Comparison of ENCODE assay signal across 1 cellular context in the genomic region with DNA sequence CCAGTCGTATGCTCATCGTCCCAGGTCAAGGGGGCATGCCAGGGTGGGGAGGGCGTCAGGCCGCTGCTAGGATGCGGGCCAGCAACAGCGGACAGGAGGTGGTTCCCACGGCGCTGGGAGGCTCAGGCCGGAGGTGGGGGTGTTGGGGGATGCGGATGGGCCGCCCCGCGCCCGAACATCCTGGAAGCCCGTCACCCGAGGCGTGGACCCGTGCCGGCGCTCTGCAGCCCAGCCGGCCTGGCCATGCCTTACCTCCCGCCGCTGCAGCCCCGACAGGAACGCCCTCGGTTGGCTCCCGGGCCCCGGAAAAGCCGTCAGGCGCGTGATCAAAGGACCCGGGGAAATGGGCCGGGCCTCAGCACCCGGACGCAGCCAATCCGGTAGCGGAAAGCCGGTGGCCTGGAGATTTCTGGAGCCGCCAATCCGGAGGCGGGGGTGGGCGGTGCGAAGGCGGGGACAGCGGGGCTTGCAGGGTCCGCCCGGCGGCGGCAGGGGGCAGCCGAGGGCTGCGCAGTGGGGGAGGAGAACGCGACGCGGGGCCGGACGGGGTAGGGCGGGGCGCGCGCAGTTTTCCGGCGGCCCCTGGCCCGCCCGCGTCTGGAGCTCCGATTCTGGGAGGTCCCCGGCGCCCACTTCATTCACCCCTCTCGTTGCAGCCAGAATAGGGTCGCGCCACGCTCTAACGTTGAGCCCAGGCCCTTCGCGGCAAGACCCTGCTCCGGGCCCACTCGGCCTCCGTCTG.
A peak's percentile ranks its signal among the peaks of the same experiment; 100 is the strongest.
TF ChIP-seq lines count a peak whose summit lies in the region.

A gene (minus strand): TSS at position 280 of the 742 bp plus-strand sequence. CDS start 1,215 bp downstream, outside the sequence.

TF ChIP-seq in K562, 482 proteins besides CTCF, POLR2A, EP300 and RAD21 (continued from another document and continues in another):
- TF ChIP-seq, protein P1, sequence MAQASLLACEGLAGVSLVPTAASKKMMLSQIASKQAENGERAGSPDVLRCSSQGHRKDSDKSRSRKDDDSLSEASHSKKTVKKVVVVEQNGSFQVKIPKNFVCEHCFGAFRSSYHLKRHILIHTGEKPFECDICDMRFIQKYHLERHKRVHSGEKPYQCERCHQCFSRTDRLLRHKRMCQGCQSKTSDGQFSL (CRISPR knock-in tag; IDR thresholded peaks at IDR 0.05): peak; percentile 79; the same call in 1 of the 2 replicates
- TF ChIP-seq, protein P1 (tag; IDR thresholded peaks at IDR 0.05): peak in 1 of 2 experiments; percentile 83; a peak in 1 of 4 replicates
- TF ChIP-seq, protein P2, sequence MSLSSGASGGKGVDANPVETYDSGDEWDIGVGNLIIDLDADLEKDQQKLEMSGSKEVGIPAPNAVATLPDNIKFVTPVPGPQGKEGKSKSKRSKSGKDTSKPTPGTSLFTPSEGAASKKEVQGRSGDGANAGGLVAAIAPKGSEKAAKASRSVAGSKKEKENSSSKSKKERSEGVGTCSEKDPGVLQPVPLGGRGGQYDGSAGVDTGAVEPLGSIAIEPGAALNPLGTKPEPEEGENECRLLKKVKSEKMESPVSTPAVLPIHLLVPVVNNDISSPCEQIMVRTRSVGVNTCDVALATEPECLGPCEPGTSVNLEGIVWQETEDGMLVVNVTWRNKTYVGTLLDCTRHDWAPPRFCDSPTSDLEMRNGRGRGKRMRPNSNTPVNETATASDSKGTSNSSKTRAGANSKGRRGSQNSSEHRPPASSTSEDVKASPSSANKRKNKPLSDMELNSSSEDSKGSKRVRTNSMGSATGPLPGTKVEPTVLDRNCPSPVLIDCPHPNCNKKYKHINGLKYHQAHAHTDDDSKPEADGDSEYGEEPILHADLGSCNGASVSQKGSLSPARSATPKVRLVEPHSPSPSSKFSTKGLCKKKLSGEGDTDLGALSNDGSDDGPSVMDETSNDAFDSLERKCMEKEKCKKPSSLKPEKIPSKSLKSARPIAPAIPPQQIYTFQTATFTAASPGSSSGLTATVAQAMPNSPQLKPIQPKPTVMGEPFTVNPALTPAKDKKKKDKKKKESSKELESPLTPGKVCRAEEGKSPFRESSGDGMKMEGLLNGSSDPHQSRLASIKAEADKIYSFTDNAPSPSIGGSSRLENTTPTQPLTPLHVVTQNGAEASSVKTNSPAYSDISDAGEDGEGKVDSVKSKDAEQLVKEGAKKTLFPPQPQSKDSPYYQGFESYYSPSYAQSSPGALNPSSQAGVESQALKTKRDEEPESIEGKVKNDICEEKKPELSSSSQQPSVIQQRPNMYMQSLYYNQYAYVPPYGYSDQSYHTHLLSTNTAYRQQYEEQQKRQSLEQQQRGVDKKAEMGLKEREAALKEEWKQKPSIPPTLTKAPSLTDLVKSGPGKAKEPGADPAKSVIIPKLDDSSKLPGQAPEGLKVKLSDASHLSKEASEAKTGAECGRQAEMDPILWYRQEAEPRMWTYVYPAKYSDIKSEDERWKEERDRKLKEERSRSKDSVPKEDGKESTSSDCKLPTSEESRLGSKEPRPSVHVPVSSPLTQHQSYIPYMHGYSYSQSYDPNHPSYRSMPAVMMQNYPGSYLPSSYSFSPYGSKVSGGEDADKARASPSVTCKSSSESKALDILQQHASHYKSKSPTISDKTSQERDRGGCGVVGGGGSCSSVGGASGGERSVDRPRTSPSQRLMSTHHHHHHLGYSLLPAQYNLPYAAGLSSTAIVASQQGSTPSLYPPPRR (CRISPR knock-in tag; IDR thresholded peaks at IDR 0.05; ENCODE audit: borderline replicate concordance): no peak
- no peak for TF ChIP-seq SMAD1 (IDR thresholded peaks at IDR 0.05; ENCODE audit: low read depth, low read length, partially characterized antibody)
- no peak for TF ChIP-seq ZNF79 (CRISPR knock-in tag; IDR thresholded peaks at IDR 0.05; ENCODE audit: low read depth)
- no peak for TF ChIP-seq ZNF347 (CRISPR knock-in tag; IDR thresholded peaks at IDR 0.05; ENCODE audit: low read depth)
- TF ChIP-seq ZNF57 (CRISPR knock-in tag; IDR thresholded peaks at IDR 0.05): no peak
- peak; percentile 76 for TF ChIP-seq PRPF4 (IDR thresholded peaks at IDR 0.05; ENCODE audit: insufficient read depth, low read depth, low read length, poor library complexity, severe bottlenecking)
- TF ChIP-seq HDAC8 (tag; IDR thresholded peaks at IDR 0.05): 0 out of 2 replicates have a peak, but pooled peaks have one; percentile 26
- TF ChIP-seq, protein P3, sequence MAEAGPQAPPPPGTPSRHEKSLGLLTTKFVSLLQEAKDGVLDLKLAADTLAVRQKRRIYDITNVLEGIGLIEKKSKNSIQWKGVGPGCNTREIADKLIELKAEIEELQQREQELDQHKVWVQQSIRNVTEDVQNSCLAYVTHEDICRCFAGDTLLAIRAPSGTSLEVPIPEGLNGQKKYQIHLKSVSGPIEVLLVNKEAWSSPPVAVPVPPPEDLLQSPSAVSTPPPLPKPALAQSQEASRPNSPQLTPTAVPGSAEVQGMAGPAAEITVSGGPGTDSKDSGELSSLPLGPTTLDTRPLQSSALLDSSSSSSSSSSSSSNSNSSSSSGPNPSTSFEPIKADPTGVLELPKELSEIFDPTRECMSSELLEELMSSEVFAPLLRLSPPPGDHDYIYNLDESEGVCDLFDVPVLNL (CRISPR knock-in tag; IDR thresholded peaks at IDR 0.05; ENCODE audit: low read depth): no peak
- TF ChIP-seq, protein P4, sequence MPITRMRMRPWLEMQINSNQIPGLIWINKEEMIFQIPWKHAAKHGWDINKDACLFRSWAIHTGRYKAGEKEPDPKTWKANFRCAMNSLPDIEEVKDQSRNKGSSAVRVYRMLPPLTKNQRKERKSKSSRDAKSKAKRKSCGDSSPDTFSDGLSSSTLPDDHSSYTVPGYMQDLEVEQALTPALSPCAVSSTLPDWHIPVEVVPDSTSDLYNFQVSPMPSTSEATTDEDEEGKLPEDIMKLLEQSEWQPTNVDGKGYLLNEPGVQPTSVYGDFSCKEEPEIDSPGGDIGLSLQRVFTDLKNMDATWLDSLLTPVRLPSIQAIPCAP (CRISPR knock-in tag; IDR thresholded peaks at IDR 0.05; ENCODE audit: borderline replicate concordance): no peak
- TF ChIP-seq ZFP1 (CRISPR knock-in tag; IDR thresholded peaks at IDR 0.05): no peak
- TF ChIP-seq HNRNPLL (IDR thresholded peaks at IDR 0.05; ENCODE audit: low read depth, low read length, poor library complexity, severe bottlenecking): peak; percentile 76
- peak; percentile 14 for TF ChIP-seq BRD9 (IDR thresholded peaks at IDR 0.05; ENCODE audit: low read depth, partially characterized antibody)
- TF ChIP-seq MAFG (tag; conservative IDR thresholded peaks at IDR 0.05): no peak
- TF ChIP-seq ELF2 (CRISPR knock-in tag; IDR thresholded peaks at IDR 0.05): 0 out of 2 replicates have a peak, but pooled peaks have one; percentile 41
- TF ChIP-seq, protein P5, sequence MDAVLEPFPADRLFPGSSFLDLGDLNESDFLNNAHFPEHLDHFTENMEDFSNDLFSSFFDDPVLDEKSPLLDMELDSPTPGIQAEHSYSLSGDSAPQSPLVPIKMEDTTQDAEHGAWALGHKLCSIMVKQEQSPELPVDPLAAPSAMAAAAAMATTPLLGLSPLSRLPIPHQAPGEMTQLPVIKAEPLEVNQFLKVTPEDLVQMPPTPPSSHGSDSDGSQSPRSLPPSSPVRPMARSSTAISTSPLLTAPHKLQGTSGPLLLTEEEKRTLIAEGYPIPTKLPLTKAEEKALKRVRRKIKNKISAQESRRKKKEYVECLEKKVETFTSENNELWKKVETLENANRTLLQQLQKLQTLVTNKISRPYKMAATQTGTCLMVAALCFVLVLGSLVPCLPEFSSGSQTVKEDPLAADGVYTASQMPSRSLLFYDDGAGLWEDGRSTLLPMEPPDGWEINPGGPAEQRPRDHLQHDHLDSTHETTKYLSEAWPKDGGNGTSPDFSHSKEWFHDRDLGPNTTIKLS (IDR thresholded peaks at IDR 0.05; ENCODE audit: borderline replicate concordance, low read depth): 0 out of 2 replicates have a peak, but pooled peaks have one; percentile 18
- no peak for TF ChIP-seq ARNT (IDR thresholded peaks at IDR 0.05)
- no peak for TF ChIP-seq NCOA2 (IDR thresholded peaks at IDR 0.05; ENCODE audit: partially characterized antibody in 2 of 2)
- peak; percentile 66 for TF ChIP-seq CBX1 (IDR thresholded peaks at IDR 0.05; ENCODE audit: low read depth)
- TF ChIP-seq ZNF212 (CRISPR knock-in tag; IDR thresholded peaks at IDR 0.05): no peak
- TF ChIP-seq CAMTA2 (CRISPR knock-in tag; conservative IDR thresholded peaks at IDR 0.05): no peak
- TF ChIP-seq, protein P6, sequence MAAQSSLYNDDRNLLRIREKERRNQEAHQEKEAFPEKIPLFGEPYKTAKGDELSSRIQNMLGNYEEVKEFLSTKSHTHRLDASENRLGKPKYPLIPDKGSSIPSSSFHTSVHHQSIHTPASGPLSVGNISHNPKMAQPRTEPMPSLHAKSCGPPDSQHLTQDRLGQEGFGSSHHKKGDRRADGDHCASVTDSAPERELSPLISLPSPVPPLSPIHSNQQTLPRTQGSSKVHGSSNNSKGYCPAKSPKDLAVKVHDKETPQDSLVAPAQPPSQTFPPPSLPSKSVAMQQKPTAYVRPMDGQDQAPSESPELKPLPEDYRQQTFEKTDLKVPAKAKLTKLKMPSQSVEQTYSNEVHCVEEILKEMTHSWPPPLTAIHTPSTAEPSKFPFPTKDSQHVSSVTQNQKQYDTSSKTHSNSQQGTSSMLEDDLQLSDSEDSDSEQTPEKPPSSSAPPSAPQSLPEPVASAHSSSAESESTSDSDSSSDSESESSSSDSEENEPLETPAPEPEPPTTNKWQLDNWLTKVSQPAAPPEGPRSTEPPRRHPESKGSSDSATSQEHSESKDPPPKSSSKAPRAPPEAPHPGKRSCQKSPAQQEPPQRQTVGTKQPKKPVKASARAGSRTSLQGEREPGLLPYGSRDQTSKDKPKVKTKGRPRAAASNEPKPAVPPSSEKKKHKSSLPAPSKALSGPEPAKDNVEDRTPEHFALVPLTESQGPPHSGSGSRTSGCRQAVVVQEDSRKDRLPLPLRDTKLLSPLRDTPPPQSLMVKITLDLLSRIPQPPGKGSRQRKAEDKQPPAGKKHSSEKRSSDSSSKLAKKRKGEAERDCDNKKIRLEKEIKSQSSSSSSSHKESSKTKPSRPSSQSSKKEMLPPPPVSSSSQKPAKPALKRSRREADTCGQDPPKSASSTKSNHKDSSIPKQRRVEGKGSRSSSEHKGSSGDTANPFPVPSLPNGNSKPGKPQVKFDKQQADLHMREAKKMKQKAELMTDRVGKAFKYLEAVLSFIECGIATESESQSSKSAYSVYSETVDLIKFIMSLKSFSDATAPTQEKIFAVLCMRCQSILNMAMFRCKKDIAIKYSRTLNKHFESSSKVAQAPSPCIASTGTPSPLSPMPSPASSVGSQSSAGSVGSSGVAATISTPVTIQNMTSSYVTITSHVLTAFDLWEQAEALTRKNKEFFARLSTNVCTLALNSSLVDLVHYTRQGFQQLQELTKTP (IDR thresholded peaks at IDR 0.05; ENCODE audit: low read depth in 1 of 2, partially characterized antibody in 2 of 2): peak in 1 of 2 experiments; percentile 53
- peak; percentile 51; the same call in 1 of the 2 replicates for TF ChIP-seq PML (IDR thresholded peaks at IDR 0.05; ENCODE audit: low read length)
- peak; percentile 88 for TF ChIP-seq TOE1 (IDR thresholded peaks at IDR 0.05; ENCODE audit: borderline replicate concordance)
- TF ChIP-seq TOE1 (CRISPR knock-in tag; IDR thresholded peaks at IDR 0.05; ENCODE audit: borderline replicate concordance, low read depth): no peak; the same call in 1 of the 2 replicates
- TF ChIP-seq, protein P7, sequence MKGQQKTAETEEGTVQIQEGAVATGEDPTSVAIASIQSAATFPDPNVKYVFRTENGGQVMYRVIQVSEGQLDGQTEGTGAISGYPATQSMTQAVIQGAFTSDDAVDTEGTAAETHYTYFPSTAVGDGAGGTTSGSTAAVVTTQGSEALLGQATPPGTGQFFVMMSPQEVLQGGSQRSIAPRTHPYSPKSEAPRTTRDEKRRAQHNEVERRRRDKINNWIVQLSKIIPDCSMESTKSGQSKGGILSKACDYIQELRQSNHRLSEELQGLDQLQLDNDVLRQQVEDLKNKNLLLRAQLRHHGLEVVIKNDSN (CRISPR knock-in tag; IDR thresholded peaks at IDR 0.05): peak; percentile 83
- 0 out of 2 replicates have a peak, but pooled peaks have one; percentile 12 for TF ChIP-seq FOXP1 (CRISPR knock-in tag; IDR thresholded peaks at IDR 0.05)
- no peak for TF ChIP-seq PTTG1 (tag; IDR thresholded peaks at IDR 0.05; ENCODE audit: low read depth)
- TF ChIP-seq ZNF431 (CRISPR knock-in tag; IDR thresholded peaks at IDR 0.05): no peak
- TF ChIP-seq HNRNPK (IDR thresholded peaks at IDR 0.05; ENCODE audit: low read depth, low read length, poor library complexity, severe bottlenecking): peak; percentile 72
- no peak for TF ChIP-seq XRCC3 (IDR thresholded peaks at IDR 0.05)
- TF ChIP-seq EWSR1 (IDR thresholded peaks at IDR 0.05; ENCODE audit: borderline replicate concordance, low read depth, partially characterized antibody): no peak
- no peak for TF ChIP-seq MEF2A (IDR thresholded peaks at IDR 0.05; ENCODE audit: control insufficient read depth, low read depth, low read length)
- no peak for TF ChIP-seq ZNF140 (CRISPR knock-in tag; IDR thresholded peaks at IDR 0.05)
- no peak for TF ChIP-seq ZNF354B (CRISPR knock-in tag; IDR thresholded peaks at IDR 0.05)
- TF ChIP-seq, protein P8, sequence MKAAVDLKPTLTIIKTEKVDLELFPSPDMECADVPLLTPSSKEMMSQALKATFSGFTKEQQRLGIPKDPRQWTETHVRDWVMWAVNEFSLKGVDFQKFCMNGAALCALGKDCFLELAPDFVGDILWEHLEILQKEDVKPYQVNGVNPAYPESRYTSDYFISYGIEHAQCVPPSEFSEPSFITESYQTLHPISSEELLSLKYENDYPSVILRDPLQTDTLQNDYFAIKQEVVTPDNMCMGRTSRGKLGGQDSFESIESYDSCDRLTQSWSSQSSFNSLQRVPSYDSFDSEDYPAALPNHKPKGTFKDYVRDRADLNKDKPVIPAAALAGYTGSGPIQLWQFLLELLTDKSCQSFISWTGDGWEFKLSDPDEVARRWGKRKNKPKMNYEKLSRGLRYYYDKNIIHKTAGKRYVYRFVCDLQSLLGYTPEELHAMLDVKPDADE (conservative IDR thresholded peaks at IDR 0.05; ENCODE audit: control insufficient read depth, low read depth, low read length): 0 out of 2 replicates have a peak, but pooled peaks have one; percentile 42
- peak; percentile 81; the same call in 1 of the 2 replicates for TF ChIP-seq SMAD4 (CRISPR knock-in tag; conservative IDR thresholded peaks at IDR 0.05)
- no peak for TF ChIP-seq PHF21A (IDR thresholded peaks at IDR 0.05; ENCODE audit: borderline replicate concordance, low read depth)
- TF ChIP-seq, protein P9, sequence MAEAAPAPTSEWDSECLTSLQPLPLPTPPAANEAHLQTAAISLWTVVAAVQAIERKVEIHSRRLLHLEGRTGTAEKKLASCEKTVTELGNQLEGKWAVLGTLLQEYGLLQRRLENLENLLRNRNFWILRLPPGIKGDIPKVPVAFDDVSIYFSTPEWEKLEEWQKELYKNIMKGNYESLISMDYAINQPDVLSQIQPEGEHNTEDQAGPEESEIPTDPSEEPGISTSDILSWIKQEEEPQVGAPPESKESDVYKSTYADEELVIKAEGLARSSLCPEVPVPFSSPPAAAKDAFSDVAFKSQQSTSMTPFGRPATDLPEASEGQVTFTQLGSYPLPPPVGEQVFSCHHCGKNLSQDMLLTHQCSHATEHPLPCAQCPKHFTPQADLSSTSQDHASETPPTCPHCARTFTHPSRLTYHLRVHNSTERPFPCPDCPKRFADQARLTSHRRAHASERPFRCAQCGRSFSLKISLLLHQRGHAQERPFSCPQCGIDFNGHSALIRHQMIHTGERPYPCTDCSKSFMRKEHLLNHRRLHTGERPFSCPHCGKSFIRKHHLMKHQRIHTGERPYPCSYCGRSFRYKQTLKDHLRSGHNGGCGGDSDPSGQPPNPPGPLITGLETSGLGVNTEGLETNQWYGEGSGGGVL (CRISPR knock-in tag; IDR thresholded peaks at IDR 0.05): no peak
- TF ChIP-seq HMGN3 (IDR thresholded peaks at IDR 0.05; ENCODE audit: borderline replicate concordance, extremely low read depth, insufficient read length, low read depth, low read length): peak; percentile 91
- peak; percentile 49 for TF ChIP-seq PHF20 (IDR thresholded peaks at IDR 0.05; ENCODE audit: partially characterized antibody)
